31 cellular contexts compared by ENCODE assay signal in the genomic region with DNA sequence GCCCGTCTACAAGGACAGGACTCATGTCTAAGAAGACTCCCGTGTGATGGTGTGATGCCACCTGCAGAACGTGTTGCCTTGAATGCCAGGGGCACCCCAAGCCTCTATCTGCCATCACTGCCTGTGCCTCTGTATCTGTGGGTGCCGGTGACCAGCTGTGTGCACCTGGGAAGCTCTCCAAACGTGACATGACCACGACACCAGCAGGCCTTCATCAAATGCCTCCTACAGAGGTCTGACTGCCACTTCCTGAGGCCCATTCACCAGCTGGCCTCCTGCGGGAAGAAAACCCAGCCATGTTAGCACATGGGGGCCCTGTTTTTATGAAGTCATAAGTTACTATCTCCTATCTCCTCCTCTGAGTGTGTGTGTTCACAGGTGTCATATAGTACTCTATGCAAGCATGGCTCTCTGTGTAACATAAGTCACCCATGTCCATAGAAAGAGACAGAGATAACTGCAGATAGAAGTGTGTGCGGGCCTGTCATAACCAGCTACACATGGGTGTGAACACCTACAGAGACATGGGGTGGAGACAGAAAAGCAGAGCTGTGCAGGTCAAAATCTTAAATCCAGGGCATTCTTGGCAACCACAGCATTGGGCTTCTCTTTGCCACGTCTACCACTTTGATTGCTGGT. TPM values are rescaled to one million over a fixed set of nuclear protein-coding genes. Genes with fewer than 3 reads are reported as not detected.
"Had no signal": no experiment of that assay in that cellular context is flagged by ENCODE, and none has a peak within 500 bp of the region (broad histone marks: within the 10 kb centered on the region; RNA-seq: fewer than 3 reads in every experiment).

No MANE protein-coding gene starts in this region.

- H2AFZ ChIP-seq: hepatocyte, neural progenitor cell had no signal

- H3K79me2 ChIP-seq: hepatocyte had no signal

- DNase-seq: activated CD4-positive, alpha-beta memory T cell treated with anti-CD3 and anti-CD28 coated beads, Interleukin-2, amount 10 ng/mL, durations not matched to agents 7 days and 5 days; activated CD4-positive, alpha-beta T cell treated with anti-CD3 and anti-CD28 coated beads, Interleukin-2, amount 10 ng/mL, durations not matched to agents 24 days and 14 days; activated effector memory CD4-positive, alpha-beta T cell treated with Interleukin-2 at 50 U/mL for 16 hours; activated naive CD4-positive, alpha-beta T cell treated with anti-CD3 and anti-CD28 coated beads, Interleukin-2, amount 50 U/mL, for 16 hours; activated naive CD8-positive, alpha-beta T cell treated with anti-CD3 and anti-CD28 coated beads, Interleukin-2, amount 50 U/mL, for 24 hours; activated T-cell treated with anti-CD3 and anti-CD28 coated beads, Interleukin-2, amount 50 U/mL, for 72 hours; caudate nucleus; effector memory CD4-positive, alpha-beta T cell; foreskin melanocyte; immature natural killer cell; kidney glomerular epithelial cell; left ventricle myocardium inferior; naive thymus-derived CD8-positive, alpha-beta T cell; psoas muscle; stomach; transverse colon; uterus had no signal

- H3K4me2 ChIP-seq: hepatocyte, neural progenitor cell had no signal

- H3K27ac ChIP-seq: body of pancreas, hepatocyte, left ventricle myocardium inferior, neural progenitor cell, psoas muscle, stomach, transverse colon, uterus, VCaP had no signal

- H3K4me1 Mint-ChIP-seq: activated CD4-positive, alpha-beta memory T cell treated with anti-CD3 and anti-CD28 coated beads, Interleukin-2, amount 10 ng/mL, durations not matched to agents 7 days and 5 days; activated CD4-positive, alpha-beta T cell treated with anti-CD3 and anti-CD28 coated beads, Interleukin-2, amount 10 ng/mL, durations not matched to agents 24 days and 14 days; activated naive CD8-positive, alpha-beta T cell treated with anti-CD3 and anti-CD28 coated beads, Interleukin-2, amount 50 U/mL, for 24 hours; immature natural killer cell; mesothelial cell of epicardium; stimulated activated memory B cell treated with anti-CD40 and anti-IgM and Interleukin-4, amounts not matched to agents 10 μg/mL and 1 μg/mL and 100 μg/mL, for 72 hours had no signal

- H3K4me3 ChIP-seq: body of pancreas, hepatocyte, left ventricle myocardium inferior, neural progenitor cell, psoas muscle, stomach, transverse colon, uterus had no signal

- H3K9me3 ChIP-seq: psoas muscle, uterus had no signal

- H3K4me1 ChIP-seq: psoas muscle, transverse colon, uterus had no signal

- H3K27me3 ChIP-seq: body of pancreas, hepatocyte, neural progenitor cell, transverse colon, uterus had no signal

- H3K36me3 Mint-ChIP-seq: immature natural killer cell; mesothelial cell of epicardium; neural progenitor cell; stimulated activated memory B cell treated with anti-CD40 and anti-IgM and Interleukin-4, amounts not matched to agents 10 μg/mL and 1 μg/mL and 100 μg/mL, for 72 hours had no signal

- H3K9ac ChIP-seq: neural progenitor cell had no signal

- H3K9me3 Mint-ChIP-seq: activated CD4-positive, alpha-beta memory T cell treated with anti-CD3 and anti-CD28 coated beads, Interleukin-2, amount 10 ng/mL, durations not matched to agents 7 days and 5 days; activated CD4-positive, alpha-beta T cell treated with anti-CD3 and anti-CD28 coated beads, Interleukin-2, amount 10 ng/mL, durations not matched to agents 24 days and 14 days; activated naive CD8-positive, alpha-beta T cell treated with anti-CD3 and anti-CD28 coated beads, Interleukin-2, amount 50 U/mL, for 24 hours; immature natural killer cell; mesothelial cell of epicardium had no signal

- H3K4me3 Mint-ChIP-seq: activated CD4-positive, alpha-beta memory T cell treated with anti-CD3 and anti-CD28 coated beads, Interleukin-2, amount 10 ng/mL, durations not matched to agents 7 days and 5 days; activated CD4-positive, alpha-beta T cell treated with anti-CD3 and anti-CD28 coated beads, Interleukin-2, amount 10 ng/mL, durations not matched to agents 24 days and 14 days; activated naive CD8-positive, alpha-beta T cell treated with anti-CD3 and anti-CD28 coated beads, Interleukin-2, amount 50 U/mL, for 24 hours; activated T-cell treated with anti-CD3 and anti-CD28 coated beads, Interleukin-2, amount 50 U/mL, for 72 hours; immature natural killer cell; mesothelial cell of epicardium; naive thymus-derived CD8-positive, alpha-beta T cell; neural progenitor cell; stimulated activated memory B cell treated with anti-CD40 and anti-IgM and Interleukin-4, amounts not matched to agents 10 μg/mL and 1 μg/mL and 100 μg/mL, for 72 hours had no signal

- H3K36me3 ChIP-seq: left ventricle myocardium inferior, neural progenitor cell, stomach, transverse colon, uterus had no signal

- H3K27me3 Mint-ChIP-seq: stimulated activated memory B cell treated with anti-CD40 and anti-IgM and Interleukin-4, amounts not matched to agents 10 μg/mL and 1 μg/mL and 100 μg/mL, for 72 hours had no signal

- H3K27ac Mint-ChIP-seq: activated CD4-positive, alpha-beta memory T cell treated with anti-CD3 and anti-CD28 coated beads, Interleukin-2, amount 10 ng/mL, durations not matched to agents 7 days and 5 days; activated CD4-positive, alpha-beta T cell treated with anti-CD3 and anti-CD28 coated beads, Interleukin-2, amount 10 ng/mL, durations not matched to agents 24 days and 14 days; activated naive CD8-positive, alpha-beta T cell treated with anti-CD3 and anti-CD28 coated beads, Interleukin-2, amount 50 U/mL, for 24 hours; activated T-cell treated with anti-CD3 and anti-CD28 coated beads, Interleukin-2, amount 50 U/mL, for 72 hours; immature natural killer cell; mesothelial cell of epicardium; naive thymus-derived CD8-positive, alpha-beta T cell; stimulated activated memory B cell treated with anti-CD40 and anti-IgM and Interleukin-4, amounts not matched to agents 10 μg/mL and 1 μg/mL and 100 μg/mL, for 72 hours had no signal

- ATAC-seq: activated CD4-positive, CD25-positive, alpha-beta regulatory T cell treated with anti-CD3 and anti-CD28 coated beads, Interleukin-2, amount 50 U/mL, for 24 hours; activated naive CD8-positive, alpha-beta T cell treated with anti-CD3 and anti-CD28 coated beads, Interleukin-2, amount 50 U/mL, for 24 hours; activated T-cell treated with anti-CD3 and anti-CD28 coated beads, Interleukin-2, amount 50 U/mL, for 72 hours; naive thymus-derived CD8-positive, alpha-beta T cell; psoas muscle; right cardiac atrium; stimulated activated memory B cell treated with anti-CD40 and anti-IgM and Interleukin-4, amounts not matched to agents 10 μg/mL and 1 μg/mL and 100 μg/mL, for 72 hours had no signal

RNA-seq across cellular contexts. Expression of gene SERPINA4, which starts 18.3 kb away (rescaled TPM):
- total RNA-seq: activated CD4-positive, alpha-beta memory T cell treated with anti-CD3 and anti-CD28 coated beads, Interleukin-2, amount 10 ng/mL, durations not matched to agents 7 days and 5 days; activated CD4-positive, alpha-beta T cell treated with anti-CD3 and anti-CD28 coated beads, Interleukin-2, amount 10 ng/mL, durations not matched to agents 24 days and 14 days; activated T-cell treated with anti-CD3 and anti-CD28 coated beads, Interleukin-2, amount 50 U/mL, for 72 hours; dermis microvascular lymphatic vessel endothelial cell; left ventricle myocardium inferior; lung microvascular endothelial cell; mesothelial cell of epicardium; naive thymus-derived CD8-positive, alpha-beta T cell; omental fat pad; psoas muscle; right cardiac atrium; skeletal muscle tissue; T-helper 2 cell treated with Interferon-gamma antibody and Interleukin-4, amounts not matched to agents 100 ng/mL and 5 ng/mL, for 36 hours; temporal lobe; transverse colon had no signal
- polyA plus RNA-seq: immature natural killer cell; naive thymus-derived CD8-positive, alpha-beta T cell; psoas muscle; right cardiac atrium had no signal

RNA-seq across cellular contexts. Expression of gene SERPINA12, which starts 33.7 kb away (rescaled TPM):
- total RNA-seq: activated CD4-positive, alpha-beta memory T cell treated with anti-CD3 and anti-CD28 coated beads, Interleukin-2, amount 10 ng/mL, durations not matched to agents 7 days and 5 days; activated CD4-positive, alpha-beta T cell treated with anti-CD3 and anti-CD28 coated beads, Interleukin-2, amount 10 ng/mL, durations not matched to agents 24 days and 14 days; activated T-cell treated with anti-CD3 and anti-CD28 coated beads, Interleukin-2, amount 50 U/mL, for 72 hours; body of pancreas; dermis microvascular lymphatic vessel endothelial cell; hepatocyte; left ventricle myocardium inferior; lung microvascular endothelial cell; mesothelial cell of epicardium; naive thymus-derived CD8-positive, alpha-beta T cell; omental fat pad; psoas muscle; right cardiac atrium; skeletal muscle tissue; stomach; T-helper 2 cell treated with Interferon-gamma antibody and Interleukin-4, amounts not matched to agents 100 ng/mL and 5 ng/mL, for 36 hours; temporal lobe; transverse colon; uterus had no signal
- polyA plus RNA-seq: immature natural killer cell; naive thymus-derived CD8-positive, alpha-beta T cell; psoas muscle; right cardiac atrium had no signal

RNA-seq across cellular contexts. Expression of gene SERPINA5, which starts 38.3 kb away (rescaled TPM):
- total RNA-seq: activated CD4-positive, alpha-beta memory T cell treated with anti-CD3 and anti-CD28 coated beads, Interleukin-2, amount 10 ng/mL, durations not matched to agents 7 days and 5 days; activated CD4-positive, alpha-beta T cell treated with anti-CD3 and anti-CD28 coated beads, Interleukin-2, amount 10 ng/mL, durations not matched to agents 24 days and 14 days; activated T-cell treated with anti-CD3 and anti-CD28 coated beads, Interleukin-2, amount 50 U/mL, for 72 hours; naive thymus-derived CD8-positive, alpha-beta T cell; T-helper 2 cell treated with Interferon-gamma antibody and Interleukin-4, amounts not matched to agents 100 ng/mL and 5 ng/mL, for 36 hours; temporal lobe had no signal
- polyA plus RNA-seq: immature natural killer cell; naive thymus-derived CD8-positive, alpha-beta T cell had no signal
